9 cellular contexts compared by ENCODE assay signal in genomic region chr12:47739959-47740358, GRCh38. TPM values are rescaled to one million over a fixed set of nuclear protein-coding genes. Genes with fewer than 3 reads are reported as not detected.
DNase-seq lines count a peak whose midpoint lies in the region; ATAC-seq and TF ChIP-seq lines count a peak whose summit lies in the region.
"Had no signal": no experiment of that assay in that cellular context is flagged by ENCODE, and none has a peak within 500 bp of the region (broad histone marks: within the 10 kb centered on the region; RNA-seq: fewer than 3 reads in every experiment).

No MANE protein-coding gene starts in this region.

- peak overlapping the region; percentile 64 for H3K9ac ChIP-seq in OCI-LY3 (ENCODE audit: low read length)

- TF ChIP-seq CTCF in OCI-LY3 (IDR thresholded peaks at IDR 0.05; ENCODE audit: low read depth, low read length) = no peak
- no peak for TF ChIP-seq CTCF in adrenal gland (IDR thresholded peaks at IDR 0.05)

- H3K79me2 ChIP-seq in OCI-LY3 (ENCODE audit: low read length) = no peaks in the 10 kb centered on the region

- H4K20me1 ChIP-seq in OCI-LY3 (ENCODE audit: insufficient read depth, low read length) = no peaks in the 10 kb centered on the region

- H3K4me3 ChIP-seq in OCI-LY3 (ENCODE audit: low read length) (peak overlapping the region; percentile 69), adrenal gland (no peak overlapping the region)

- H2AFZ ChIP-seq in OCI-LY3 (ENCODE audit: low read depth, low read length) = peak overlapping the region; percentile 61; the same call in 1 of the 2 replicates

- peaks cover 23% of the 10 kb centered on the region for H3K27me3 ChIP-seq in OCI-LY3 (ENCODE audit: low read depth, low read length)
- no peaks in the 10 kb centered on the region for H3K27me3 ChIP-seq in adrenal gland

- H3K36me3 ChIP-seq in OCI-LY3 (replicated peaks; ENCODE audit: low read depth, low read length) (no peaks in the 10 kb centered on the region), adrenal gland (replicated peaks in 1 of 2) (no peaks in the 10 kb centered on the region)

- intact Hi-C loops in left colon (cut with DNase I, micrococcal nuclease) (no loop called here), adrenal gland (cut with DNase I) (loop anchor here in 1 of 2 donors (5.0 to 10.0 kb wide), 2 partner anchors 37 to 205 kb away; no protein-coding TSS in a partner anchor)

- H3K4me1 ChIP-seq in OCI-LY3 (ENCODE audit: low read length) (peaks cover 23% of the 10 kb centered on the region), adrenal gland (replicated peaks in 1 of 2) (peaks cover 24 to 46% of the 10 kb centered on the region in 2 donors)

- TF ChIP-seq POLR2A in adrenal gland (IDR thresholded peaks at IDR 0.05) = no peak

- 82 to 91% (median 85%) methylated on average over 3 to 11 of the region's 11 CpGs for WGBS in adrenal gland, 4 donors

- H3K9me3 ChIP-seq in OCI-LY3 (ENCODE audit: insufficient read depth, low read length) = no peaks in the 10 kb centered on the region
- H3K9me3 ChIP-seq in adrenal gland (replicated peaks in 1 of 3) = no peaks in the 10 kb centered on the region

- H3K27ac ChIP-seq in OCI-LY3 (ENCODE audit: low read length) = 0 out of 2 replicates have a peak overlapping the region, but pooled peaks have one; percentile 5
- H3K27ac ChIP-seq in adrenal gland = no peak overlapping the region

- ATAC-seq in GM18861 (IDR thresholded peaks at IDR 0.05; ENCODE audit: unreplicated experiment) (peak; percentile 58), HG02588 (IDR thresholded peaks at IDR 0.05; ENCODE audit: unreplicated experiment) (peak; percentile 52), left colon (peak; percentile 58)

- peak overlapping the region; percentile 80 for H3K4me2 ChIP-seq in OCI-LY3 (ENCODE audit: low read length)

- DNase-seq in left colon (peak; percentile 56 to 65), HPDE6-E6E7 (ENCODE audit: extremely low spot score) (no peak), NCI-H2107 treated with DMSO at 0.1 percent for 48 hours (lab: John Stamatoyannopoulos, UW; ENCODE audit: unreplicated experiment) (no peak), DMS153 treated with DMSO at 0.1 percent for 48 hours (lab: John Stamatoyannopoulos, UW; ENCODE audit: unreplicated experiment) (no peak), adrenal gland (no peak)

RNA-seq across cellular contexts. Expression of gene ENDOU, which starts 14.7 kb away (rescaled TPM):
- not detected for total RNA-seq in left colon
- 1 to 10 TPM in 3 of 8 donors, under 1 TPM in 2, not detected in 3; 0.18 to 2.6 (median 1.1) TPM for total RNA-seq in adrenal gland
- under 1 TPM; 0.11 to 0.51 (median 0.16) TPM for polyA plus RNA-seq in adrenal gland
- total RNA-seq: urinary bladder had no signal

RNA-seq across cellular contexts. Expression of gene RAPGEF3, which starts 18.7 kb away (rescaled TPM):
- total RNA-seq in left colon (1 to 10 TPM; 8.5 to 9.7 TPM), adrenal gland (10 to 100 TPM in 3 of 8 donors, 1 to 10 TPM in 5; 2.4 to 14.6 (median 9.3) TPM)
- 10 to 100 TPM in 2 of 3 donors, 1 to 10 TPM in 1; 1.4 to 69.4 (median 43.8) TPM for polyA plus RNA-seq in adrenal gland

RNA-seq across cellular contexts. Expression of gene SLC48A1, which starts 33.1 kb away (rescaled TPM):
- 10 to 100 TPM; 18.1 to 18.9 TPM for total RNA-seq in left colon
- total RNA-seq in adrenal gland = 10 to 100 TPM; 52.5 to 91.9 (median 73.6) TPM
- polyA plus RNA-seq in adrenal gland = 10 to 100 TPM; 36.3 to 51.0 (median 44.8) TPM

RNA-seq across cellular contexts. Expression of gene RPAP3, which starts 34.1 kb away (rescaled TPM):
- 10 to 100 TPM; 14.7 to 17.8 TPM for total RNA-seq in left colon
- 10 to 100 TPM in 7 of 8 donors, 1 to 10 TPM in 1; 9.1 to 26.5 (median 16.7) TPM for total RNA-seq in adrenal gland
- polyA plus RNA-seq in adrenal gland = 10 to 100 TPM in 1 of 3 donors, 1 to 10 TPM in 2; 7.3 to 56.1 (median 7.3) TPM

Comparison
In these comparisons a context has a peak if more than half of its experiments do, and no peak if none do; other contexts are left out.
1. DNase-seq: peak in left colon (2 of 2); none in HPDE6-E6E7 (single experiment), NCI-H2107 treated with DMSO at 0.1 percent for 48 hours (single experiment), DMS153 treated with DMSO at 0.1 percent for 48 hours (single experiment) and adrenal gland (0 of 7).
2. Peak in every context shown above with its lines, with median percentiles within 50 percentile points of each other: ATAC-seq.